Comparison of ENCODE assay signal across 1 cellular context in the genomic region with DNA sequence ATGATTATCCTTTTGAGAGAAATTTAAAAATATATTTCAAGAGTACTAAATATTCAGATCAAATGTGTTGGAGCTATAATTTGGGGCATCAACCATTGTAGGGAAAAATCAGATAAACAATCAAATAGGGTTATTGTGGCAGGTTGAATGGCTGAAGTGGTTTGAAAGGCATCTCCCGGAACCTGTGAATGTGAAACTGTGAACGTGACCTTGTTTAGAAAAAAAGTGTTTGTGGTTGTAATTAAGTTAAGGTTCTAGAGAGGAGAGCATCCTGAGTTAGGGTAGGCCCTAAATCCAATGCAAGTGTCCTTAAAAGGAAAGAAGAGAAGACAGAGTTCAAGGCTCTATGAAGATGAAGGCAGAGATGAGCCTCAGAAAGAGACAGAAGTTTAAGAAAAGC.
A peak's percentile ranks its signal among the peaks of the same experiment; 100 is the strongest.
TF ChIP-seq lines count a peak whose summit lies in the region.

No MANE protein-coding gene starts in this region.

TF ChIP-seq in GM12878, 131 proteins besides CTCF, POLR2A, EP300 and RAD21 (continued from another document):
- TF ChIP-seq ZBTB11 (CRISPR knock-in tag; IDR thresholded peaks at IDR 0.05) (no peak), IKZF2 (IDR thresholded peaks at IDR 0.05) (peak in 1 of 2 experiments; percentile 51; a peak in 2 of 4 replicates), NKRF (conservative IDR thresholded peaks at IDR 0.05) (no peak), ETV6 (conservative IDR thresholded peaks at IDR 0.05 in 1 of 2, IDR thresholded peaks at IDR 0.05 in 1 of 2; ENCODE audit: borderline replicate concordance in 1 of 2, low read depth in 1 of 2) (no peak), SP1 (IDR thresholded peaks at IDR 0.05; ENCODE audit: low read depth, low read length) (no peak), NR2F1 (conservative IDR thresholded peaks at IDR 0.05) (peak; percentile 45; the same call in 1 of the 2 replicates), CHD2 (IDR thresholded peaks at IDR 0.05; ENCODE audit: borderline replicate concordance, low read depth, low read length) (peak; percentile 31; the same call in 1 of the 2 replicates), PAX5 (IDR thresholded peaks at IDR 0.05; ENCODE audit: borderline replicate concordance, low read depth, low read length) (no peak), ZNF24 (IDR thresholded peaks at IDR 0.05) (peak; percentile 65), BHLHE40 (IDR thresholded peaks at IDR 0.05; ENCODE audit: borderline replicate concordance in 1 of 2, low read depth in 2 of 2, low read length in 1 of 2) (peak in 1 of 2 experiments; percentile 48; a peak in 1 of 4 replicates), DPF2 (IDR thresholded peaks at IDR 0.05) (peak; percentile 37; the same call in 1 of the 2 replicates), RELB (IDR thresholded peaks at IDR 0.05; ENCODE audit: low read depth) (peak; percentile 46; the same call in 1 of the 2 replicates), ZNF384 (IDR thresholded peaks at IDR 0.05; ENCODE audit: borderline replicate concordance, low read depth, low read length) (peak; percentile 70; the same call in 1 of the 2 replicates), MYC (IDR thresholded peaks at IDR 0.05; ENCODE audit: insufficient read depth, insufficient read length, insufficient replicate concordance, low read length, severe bottlenecking) (no peak), EED (IDR thresholded peaks at IDR 0.05; ENCODE audit: low read depth) (no peak)
TF ChIP-seq in GM12878: peak in this region for 12.
